In the genomic region with DNA sequence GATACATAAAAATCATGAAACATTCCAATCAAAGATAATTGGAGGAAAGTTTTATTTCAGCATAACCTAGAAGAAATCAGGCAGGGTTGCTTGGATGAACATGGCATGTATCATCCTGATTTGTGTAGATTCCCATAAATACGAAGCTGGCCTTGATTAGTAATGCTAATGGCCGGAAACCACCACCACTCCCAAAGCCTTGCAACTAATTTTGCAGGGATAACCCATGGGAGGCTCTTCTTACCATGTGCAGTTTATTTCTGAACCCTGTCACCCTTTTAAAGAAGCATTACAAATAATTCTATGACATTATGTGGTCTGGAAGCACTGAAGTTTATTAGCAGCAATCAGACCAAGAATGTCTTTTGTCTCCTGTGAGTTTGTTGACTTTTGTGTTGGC, we compare ENCODE assay signal across 15 cellular contexts.
"Had no signal": no experiment of that assay in that cellular context is flagged by ENCODE, and none has a peak within 500 bp of the region (broad histone marks: within the 10 kb centered on the region; RNA-seq: fewer than 3 reads in every experiment).

No MANE protein-coding gene starts in this region.

- H3K27me3 Mint-ChIP-seq: activated naive CD4-positive, alpha-beta T cell treated with anti-CD3 and anti-CD28 coated beads, Interleukin-2, amount 10 ng/mL, durations not matched to agents 7 days and 5 days; central memory CD8-positive, alpha-beta T cell had no signal

- H3K4me3 ChIP-seq: left lung, right atrium auricular region, smooth muscle cell, tibial artery, uterus had no signal

- ATAC-seq: left lung, natural killer cell had no signal

- H3K27ac Mint-ChIP-seq: activated naive CD4-positive, alpha-beta T cell treated with anti-CD3 and anti-CD28 coated beads, Interleukin-2, amount 10 ng/mL, durations not matched to agents 7 days and 5 days; activated T-helper 2 cell treated with anti-CD3 and anti-CD28 coated beads, Interferon-gamma antibody, Interleukin-2, Interleukin-4, amounts not matched to agents 10 μg/mL and 5 μg/mL and 100 μg/mL, durations not matched to agents 14 hours and 24 hours and 36 hours; natural killer cell had no signal

- H3K36me3 ChIP-seq: left lung, uterus, WERI-Rb-1 had no signal

- H3K4me2 ChIP-seq: smooth muscle cell had no signal

- H3K9me3 ChIP-seq: heart right ventricle, left lung, right atrium auricular region, tibial artery, uterus had no signal

- DNase-seq: activated CD4-positive, alpha-beta T cell treated with anti-CD3 and anti-CD28 coated beads for 48 hours; activated CD8-positive, alpha-beta memory T cell treated with anti-CD3 and anti-CD28 coated beads for 24 hours; activated naive CD4-positive, alpha-beta T cell treated with anti-CD3 and anti-CD28 coated beads, Interleukin-2, amount 10 ng/mL, durations not matched to agents 7 days and 5 days; cortex of kidney; effector CD8-positive, alpha-beta T cell; left lung; natural killer cell; tibial artery; uterus; WERI-Rb-1 had no signal

- H3K36me3 Mint-ChIP-seq: natural killer cell had no signal

- H3K4me1 ChIP-seq: left lung, right atrium auricular region, uterus had no signal

- H3K27ac ChIP-seq: left lung, right atrium auricular region, tibial artery, uterus, WERI-Rb-1 had no signal

- H3K27me3 ChIP-seq: heart right ventricle, left lung, right atrium auricular region, tibial artery, uterus had no signal

- H3K4me3 Mint-ChIP-seq: activated naive CD4-positive, alpha-beta T cell treated with anti-CD3 and anti-CD28 coated beads, Interleukin-2, amount 10 ng/mL, durations not matched to agents 7 days and 5 days; central memory CD8-positive, alpha-beta T cell; natural killer cell had no signal

- H3K9me3 Mint-ChIP-seq: central memory CD8-positive, alpha-beta T cell; natural killer cell had no signal
